Comparison of ENCODE assay signal across 10 cellular contexts in the genomic region with DNA sequence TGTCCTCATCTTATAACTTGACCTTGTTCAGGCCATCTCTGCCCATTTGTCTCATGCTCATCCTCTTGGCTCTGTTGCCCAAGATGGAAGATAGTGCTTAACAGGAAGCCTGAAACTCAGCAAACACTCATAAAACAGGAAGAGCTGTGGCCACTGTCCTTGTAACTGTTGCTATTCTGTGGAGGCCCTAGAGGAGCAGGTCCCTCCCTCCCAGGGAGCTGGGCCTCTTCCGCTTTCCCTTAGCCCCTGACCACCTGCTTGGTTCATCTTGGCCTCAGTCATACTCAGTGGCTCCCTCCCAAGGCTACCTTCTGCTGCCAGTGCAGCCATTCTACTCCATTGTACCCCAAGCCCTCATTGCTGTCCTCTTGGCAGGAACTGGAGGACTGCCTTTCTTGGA. TPM values are rescaled to one million over a fixed set of nuclear protein-coding genes. Genes with fewer than 3 reads are reported as not detected.
A peak's percentile ranks its signal among the peaks of the same experiment; 100 is the strongest.
DNase-seq lines count a peak whose midpoint lies in the region; ATAC-seq, FAIRE-seq and TF ChIP-seq lines count a peak whose summit lies in the region.
"Had no signal": no experiment of that assay in that cellular context is flagged by ENCODE, and none has a peak within 500 bp of the region (broad histone marks: within the 10 kb centered on the region; RNA-seq: fewer than 3 reads in every experiment).

No MANE protein-coding gene starts in this region.

- RAD21 ChIA-PET in GM12878 (lab: Charles Lee; ENCODE audit: unreplicated experiment), result interaction anchor here (0.6 to 12.9 kb wide), 6 partner anchors 12 to 877 kb away, joined by 3 to 244 read pairs (median 6); a partner anchor contains a TSS

- no peaks in the 10 kb centered on the region for H3K27me3 ChIP-seq in GM12878 (replicated peaks in 1 of 2; ENCODE audit: control insufficient read depth in 2 of 2, insufficient read depth in 2 of 2, low read length in 1 of 2)
- H3K27me3 ChIP-seq in neutrophil, result no peaks in the 10 kb centered on the region
- H3K27me3 ChIP-seq: ovary had no signal

- intact Hi-C loops in GM12878 (cut with micrococcal nuclease; ENCODE audit: unreplicated experiment), result no loop called here

- H3K36me3 ChIP-seq in GM12878 (ENCODE audit: control insufficient read depth in 2 of 2, insufficient read depth in 2 of 2, low read length in 1 of 2), result no peaks in the 10 kb centered on the region
- H3K36me3 ChIP-seq in neutrophil, result peaks cover 9% of the 10 kb centered on the region
- H3K36me3 ChIP-seq: ovary had no signal

- H3K27ac ChIP-seq in GM12878 (ENCODE audit: control insufficient read depth, insufficient read depth) (no peak overlapping the region), neutrophil (peak overlapping the region; percentile 99)
- H3K27ac ChIP-seq: ovary had no signal

- CTCF ChIA-PET in GM12878 (lab: Yijun Ruan, JAX), result interaction anchor here (0.7 to 13.9 kb wide), 10 partner anchors 8 to 752 kb away, joined by 3 to 410 read pairs (median 7); a partner anchor contains a TSS

- WGBS in GM12878 (ENCODE audit: insufficient coverage, insufficient replicate concordance, low lambda C conversion rate, missing lambda C conversion rate), result 100% methylated on average over 1 of the region's 1 CpG

- no peak for TF ChIP-seq EP300 in GM12878 (IDR thresholded peaks at IDR 0.05; ENCODE audit: borderline replicate concordance in 1 of 2, control insufficient read depth in 1 of 2, low read depth in 2 of 2, low read length in 2 of 2)

- H2AFZ ChIP-seq in GM12878 (ENCODE audit: control insufficient read depth, low read depth, low read length), result no peak overlapping the region
- H2AFZ ChIP-seq: GM23338 had no signal

- peak overlapping the region; percentile 11 for H3K4me2 ChIP-seq in GM12878 (ENCODE audit: control insufficient read depth, insufficient read depth)
- H3K4me2 ChIP-seq: GM23338 had no signal

- SMC1A ChIA-PET in GM12878 (lab: Charles Lee; ENCODE audit: uncharacterized antibody, unreplicated experiment), result interaction anchor here (1.4 to 7.5 kb wide), 6 partner anchors 8 to 51 kb away, joined by 4 to 81 read pairs (median 6); a partner anchor contains a TSS

- TF ChIP-seq CTCF in GM12872 (IDR thresholded peaks at IDR 0.05; ENCODE audit: insufficient read depth, low read depth, low read length) (0 out of 3 replicates have a peak, but pooled peaks have one; percentile 9), GM12878 (IDR thresholded peaks at IDR 0.05 in 2 of 3, conservative IDR thresholded peaks at IDR 0.05 in 1 of 3; ENCODE audit: control insufficient read depth in 2 of 3, extremely low read depth in 1 of 3, insufficient read depth in 1 of 3, low read depth in 3 of 3, low read length in 3 of 3) (0 out of 6 replicates have a peak, but pooled peaks of 1 of the 3 experiments have one; percentile 8), neutrophil (IDR thresholded peaks at IDR 0.05) (peak; percentile 68)

- peaks cover 4% of the 10 kb centered on the region for H3K79me2 ChIP-seq in GM12878 (ENCODE audit: control insufficient read depth, insufficient read depth, low read length)

- peak; percentile 3 for ATAC-seq in GM12878
- no peak for ATAC-seq in GM21367 (IDR thresholded peaks at IDR 0.05; ENCODE audit: unreplicated experiment)
- ATAC-seq: GM23338 had no signal

- in situ Hi-C loops in GM12878 (cut with MboI), result loop anchor here (25.0 kb wide), 1 partner anchor 1067 kb away; no protein-coding TSS in a partner anchor

- POLR2A ChIA-PET in GM12878 (lab: Charles Lee), result interaction anchor here (0.6 to 3.6 kb wide), 4 partner anchors 8 to 765 kb away, joined by 3 to 16 read pairs (median 7); a partner anchor contains a TSS

- FAIRE-seq in GM12878 (lab: Jason Lieb, UNC) (no peak), H54 (lab: Jason Lieb, UNC) (no peak)

- no peaks in the 10 kb centered on the region for H4K20me1 ChIP-seq in GM12878 (ENCODE audit: control insufficient read depth, insufficient read depth)

- TF ChIP-seq POLR2A in GM12878 (IDR thresholded peaks at IDR 0.05; ENCODE audit: low read depth, low read length), result no peak
- TF ChIP-seq POLR2A in H54 (IDR thresholded peaks at IDR 0.05; ENCODE audit: low read depth, low read length), result no peak

- no TSS peak for BruUV-seq in GM12878 (replicated peaks; lab: Mats Ljungman, UMichigan)

- DNase-seq in NOMO-1 (lab: John Stamatoyannopoulos, UW; ENCODE audit: unreplicated experiment in 2 of 2), result peak; percentile 96 to 97
- no peak for DNase-seq in GM12878 (ENCODE audit: low read depth, low spot score)
- no peak for DNase-seq in cerebellar cortex (ENCODE audit: low spot score)
- DNase-seq in NCI-H2081 treated with DMSO at 0.1 percent for 48 hours (lab: John Stamatoyannopoulos, UW), result no peak
- no peak for DNase-seq in H54 (ENCODE audit: insufficient read length, low spot score)
- DNase-seq: ovary had no signal

- no peak overlapping the region for H3K9ac ChIP-seq in GM12878 (ENCODE audit: control insufficient read depth, insufficient read depth, low read length)

- no peak for TF ChIP-seq RAD21 in GM12878 (IDR thresholded peaks at IDR 0.05; ENCODE audit: insufficient read depth, low read depth, low read length)

- H3K4me3 ChIP-seq in GM12878 (no peak overlapping the region), neutrophil (ENCODE audit: low read depth in 1 of 2, low read length in 1 of 2) (peak overlapping the region; percentile 86 to 96)
- H3K4me3 ChIP-seq: GM23338, ovary had no signal

- no peaks in the 10 kb centered on the region for H3K9me3 ChIP-seq in GM12878 (replicated peaks; ENCODE audit: control insufficient read depth, insufficient read depth, low read length)
- no peaks in the 10 kb centered on the region for H3K9me3 ChIP-seq in neutrophil
- H3K9me3 ChIP-seq: ovary had no signal

- H3K4me1 ChIP-seq in GM12878 (ENCODE audit: control insufficient read depth, insufficient read depth, low read length), result peaks cover 33% of the 10 kb centered on the region
- H3K4me1 ChIP-seq in neutrophil (ENCODE audit: control insufficient read depth in 1 of 2, insufficient read depth in 1 of 2, low read depth in 1 of 2, low read length in 1 of 2), result peaks cover 88 to 91% of the 10 kb centered on the region in 2 experiments

RNA-seq across cellular contexts. Expression of a gene that starts 3.5 kb away (rescaled TPM):
- 25.1 and 26.3 TPM in 2 replicates for total RNA-seq in GM12878 (2013; cell fraction: nucleolus; rRNA removed)
- total RNA-seq in GM12878 (2014; rRNA removed), result 42.6 and 49.2 TPM in 2 replicates
- 25.4 and 27.2 TPM in 2 replicates for total RNA-seq in GM12878 (2014; rRNA removed; fragmentation: Illumina TruSeq; extraction: Trizol)
- total RNA-seq in GM12878 (2021), result 39.9 and 42.0 TPM in 2 replicates
- 9.1 TPM for polyA plus RNA-seq in GM12878 (2011; ENCODE audit: low read depth)
- polyA plus RNA-seq in GM12878 (2011; rRNA removed), result 33.5 and 66.0 TPM in 2 replicates
- polyA plus RNA-seq in GM12878 (2011; cell fraction: cytosol; rRNA removed), result 81.5 and 93.9 TPM in 2 replicates
- polyA plus RNA-seq in GM12878 (2011; cell fraction: nucleus; rRNA removed), result 58.1 and 59.6 TPM in 2 replicates
- 14.5 and 14.9 TPM in 2 replicates for polyA plus RNA-seq in GM12878 (2012)
- 39.9 and 46.7 TPM in 2 replicates for polyA plus RNA-seq in GM12878 (2014; fragmentation: Illumina TruSeq; extraction: Trizol)
- polyA plus RNA-seq in GM12878 (2014; fragmentation: Nextera tagmentation; extraction: Ambion mirVana), result 1 to 10 TPM; 7.9 to 8.7 TPM
- polyA plus RNA-seq in GM12878 (2014; rRNA removed), result 43.9 and 45.3 TPM in 2 replicates
- 10 to 100 TPM; 32.4 to 38.0 TPM for polyA plus RNA-seq in GM12878 (2016; fragmentation: Nextera tagmentation; extraction: Ambion mirVana)
- 53.0 and 58.0 TPM in 2 replicates for polyA minus RNA-seq in GM12878 (2011; rRNA and poly(A)+ RNA removed)
- polyA minus RNA-seq in GM12878 (2011; cell fraction: cytosol; rRNA and poly(A)+ RNA removed), result 12.2 and 17.4 TPM in 2 replicates
- polyA minus RNA-seq in GM12878 (2011; cell fraction: nucleus; rRNA and poly(A)+ RNA removed), result 11.7 and 18.6 TPM in 2 replicates

RNA-seq across cellular contexts. Expression of a gene that starts 8.8 kb away (rescaled TPM):
- 2.3 and 2.6 TPM in 2 replicates for total RNA-seq in GM12878 (2013; cell fraction: nucleolus; rRNA removed)
- total RNA-seq in GM12878 (2014; rRNA removed), result 2.3 and 2.5 TPM in 2 replicates
- 0.94 and 1.0 TPM in 2 replicates for total RNA-seq in GM12878 (2014; rRNA removed; fragmentation: Illumina TruSeq; extraction: Trizol)
- total RNA-seq in GM12878 (2021), result 4.4 and 5.1 TPM in 2 replicates
- polyA plus RNA-seq in GM12878 (2011; ENCODE audit: low read depth), result 0.25 TPM
- polyA plus RNA-seq in GM12878 (2011; rRNA removed), result 0.20 and 0.41 TPM in 2 replicates
- polyA plus RNA-seq in GM12878 (2011; cell fraction: cytosol; rRNA removed), result 0.97 and 1.0 TPM in 2 replicates
- polyA plus RNA-seq in GM12878 (2011; cell fraction: nucleus; rRNA removed), result 1.8 and 2.2 TPM in 2 replicates
- polyA plus RNA-seq in GM12878 (2012), result 1.4 and 1.5 TPM in 2 replicates
- polyA plus RNA-seq in GM12878 (2014; fragmentation: Illumina TruSeq; extraction: Trizol), result 1.4 and 2.7 TPM in 2 replicates
- polyA plus RNA-seq in GM12878 (2014; fragmentation: Nextera tagmentation; extraction: Ambion mirVana), result under 1 TPM; 0.21 to 0.57 TPM
- polyA plus RNA-seq in GM12878 (2014; rRNA removed), result 3.2 and 3.7 TPM in 2 replicates
- polyA plus RNA-seq in GM12878 (2016; fragmentation: Nextera tagmentation; extraction: Ambion mirVana), result 1 to 10 TPM; 1.1 to 2.5 TPM
- polyA minus RNA-seq in GM12878 (2011; rRNA and poly(A)+ RNA removed), result 1.6 and 1.9 TPM in 2 replicates
- polyA minus RNA-seq in GM12878 (2011; cell fraction: cytosol; rRNA and poly(A)+ RNA removed), result 0.80 and 0.94 TPM in 2 replicates
- 1.9 and 3.2 TPM in 2 replicates for polyA minus RNA-seq in GM12878 (2011; cell fraction: nucleus; rRNA and poly(A)+ RNA removed)

RNA-seq across cellular contexts. Expression of a gene that starts 51.1 kb away (rescaled TPM):
- total RNA-seq in GM12878 (2013; cell fraction: nucleolus; rRNA removed), result 52.1 and 58.3 TPM in 2 replicates
- 10.4 and 11.3 TPM in 2 replicates for total RNA-seq in GM12878 (2014; rRNA removed)
- total RNA-seq in GM12878 (2014; rRNA removed; fragmentation: Illumina TruSeq; extraction: Trizol), result 9.5 and 10.5 TPM in 2 replicates
- total RNA-seq in GM12878 (2021), result 14.4 and 16.4 TPM in 2 replicates
- polyA plus RNA-seq in GM12878 (2011; ENCODE audit: low read depth), result 13.7 TPM
- polyA plus RNA-seq in GM12878 (2011; rRNA removed), result 8.7 and 13.5 TPM in 2 replicates
- 16.2 and 20.1 TPM in 2 replicates for polyA plus RNA-seq in GM12878 (2011; cell fraction: cytosol; rRNA removed)
- polyA plus RNA-seq in GM12878 (2011; cell fraction: nucleus; rRNA removed), result 57.9 and 77.5 TPM in 2 replicates
- 14.4 and 14.5 TPM in 2 replicates for polyA plus RNA-seq in GM12878 (2012)
- 4.9 and 9.9 TPM in 2 replicates for polyA plus RNA-seq in GM12878 (2014; fragmentation: Illumina TruSeq; extraction: Trizol)
- polyA plus RNA-seq in GM12878 (2014; fragmentation: Nextera tagmentation; extraction: Ambion mirVana), result 10 to 100 TPM in 1 of 2 experiments, 1 to 10 TPM in 1; 2.8 to 10.5 TPM
- 15.1 and 15.8 TPM in 2 replicates for polyA plus RNA-seq in GM12878 (2014; rRNA removed)
- polyA plus RNA-seq in GM12878 (2016; fragmentation: Nextera tagmentation; extraction: Ambion mirVana), result 10 to 100 TPM; 17.8 to 19.0 TPM
- polyA minus RNA-seq in GM12878 (2011; rRNA and poly(A)+ RNA removed), result 12.1 and 16.6 TPM in 2 replicates
- 4.0 and 4.4 TPM in 2 replicates for polyA minus RNA-seq in GM12878 (2011; cell fraction: cytosol; rRNA and poly(A)+ RNA removed)
- polyA minus RNA-seq in GM12878 (2011; cell fraction: nucleus; rRNA and poly(A)+ RNA removed), result 18.7 and 25.0 TPM in 2 replicates

RNA-seq across cellular contexts. Expression of a gene that starts 52.9 kb away (rescaled TPM):
- total RNA-seq in GM12878 (2013; cell fraction: nucleolus; rRNA removed), result 2.5 and 3.6 TPM in 2 replicates
- 0.45 and 0.87 TPM in 2 replicates for total RNA-seq in GM12878 (2014; rRNA removed)
- total RNA-seq in GM12878 (2014; rRNA removed; fragmentation: Illumina TruSeq; extraction: Trizol), result 0.64 and 0.76 TPM in 2 replicates
- 0.61 and 1.3 TPM in 2 replicates for total RNA-seq in GM12878 (2021)
- 1.3 TPM for polyA plus RNA-seq in GM12878 (2011; ENCODE audit: low read depth)
- polyA plus RNA-seq in GM12878 (2011; rRNA removed), result 2.3 and 3.2 TPM in 2 replicates
- polyA plus RNA-seq in GM12878 (2011; cell fraction: cytosol; rRNA removed), result 3.9 and 4.8 TPM in 2 replicates
- 8.2 and 11.4 TPM in 2 replicates for polyA plus RNA-seq in GM12878 (2011; cell fraction: nucleus; rRNA removed)
- 1.6 and 1.9 TPM in 2 replicates for polyA plus RNA-seq in GM12878 (2012)
- 0.48 and 1.0 TPM in 2 replicates for polyA plus RNA-seq in GM12878 (2014; fragmentation: Illumina TruSeq; extraction: Trizol)
- under 1 TPM; 0.06 to 0.22 TPM for polyA plus RNA-seq in GM12878 (2014; fragmentation: Nextera tagmentation; extraction: Ambion mirVana)
- 0.77 and 1.7 TPM in 2 replicates for polyA plus RNA-seq in GM12878 (2014; rRNA removed)
- polyA plus RNA-seq in GM12878 (2016; fragmentation: Nextera tagmentation; extraction: Ambion mirVana), result under 1 TPM; 0.44 to 0.56 TPM
- 1.6 and 3.4 TPM in 2 replicates for polyA minus RNA-seq in GM12878 (2011; rRNA and poly(A)+ RNA removed)
- polyA minus RNA-seq in GM12878 (2011; cell fraction: cytosol; rRNA and poly(A)+ RNA removed), result 0.52 TPM in 1 of 2 replicates, not detected in the other
- 1.8 and 3.3 TPM in 2 replicates for polyA minus RNA-seq in GM12878 (2011; cell fraction: nucleus; rRNA and poly(A)+ RNA removed)

RNA-seq across cellular contexts. Expression of a gene that starts 54.3 kb away (rescaled TPM):
- total RNA-seq in GM12878 (2013; cell fraction: nucleolus; rRNA removed), result not detected in 2 replicates
- total RNA-seq in GM12878 (2014; rRNA removed), result not detected in 2 replicates
- not detected in 2 replicates for total RNA-seq in GM12878 (2014; rRNA removed; fragmentation: Illumina TruSeq; extraction: Trizol)
- 0.03 TPM in 1 of 2 replicates, not detected in the other for total RNA-seq in GM12878 (2021)
- 0.04 TPM for polyA plus RNA-seq in GM12878 (2011; ENCODE audit: low read depth)
- not detected in 2 replicates for polyA plus RNA-seq in GM12878 (2011; rRNA removed)
- not detected in 2 replicates for polyA plus RNA-seq in GM12878 (2011; cell fraction: cytosol; rRNA removed)
- polyA plus RNA-seq in GM12878 (2011; cell fraction: nucleus; rRNA removed), result not detected in 2 replicates
- polyA plus RNA-seq in GM12878 (2012), result 0.04 and 0.10 TPM in 2 replicates
- not detected in 2 replicates for polyA plus RNA-seq in GM12878 (2014; fragmentation: Illumina TruSeq; extraction: Trizol)
- under 1 TPM; 0.02 to 0.04 TPM for polyA plus RNA-seq in GM12878 (2014; fragmentation: Nextera tagmentation; extraction: Ambion mirVana)
- polyA plus RNA-seq in GM12878 (2014; rRNA removed), result not detected in 2 replicates
- polyA plus RNA-seq in GM12878 (2016; fragmentation: Nextera tagmentation; extraction: Ambion mirVana), result under 1 TPM; 0.38 to 0.52 TPM
- not detected in 2 replicates for polyA minus RNA-seq in GM12878 (2011; rRNA and poly(A)+ RNA removed)
- not detected in 2 replicates for polyA minus RNA-seq in GM12878 (2011; cell fraction: cytosol; rRNA and poly(A)+ RNA removed)
- under 0.01 TPM in 1 of 2 replicates, not detected in the other for polyA minus RNA-seq in GM12878 (2011; cell fraction: nucleus; rRNA and poly(A)+ RNA removed)

Comparison
In these comparisons a context has a peak if more than half of its experiments do, and no peak if none do; other contexts are left out.
1. DNase-seq: peak in NOMO-1 (2 of 2); none in GM12878 (single experiment), cerebellar cortex (single experiment), NCI-H2081 treated with DMSO at 0.1 percent for 48 hours (single experiment) and H54 (single experiment).